20 cellular contexts compared by ENCODE assay signal in genomic region chr9:14342746-14343145, GRCh38. TPM values are rescaled to one million over a fixed set of nuclear protein-coding genes. Genes with fewer than 3 reads are reported as not detected.
"Had no signal": no experiment of that assay in that cellular context is flagged by ENCODE, and none has a peak within 500 bp of the region (broad histone marks: within the 10 kb centered on the region; RNA-seq: fewer than 3 reads in every experiment).

No MANE protein-coding gene starts in this region.

- H3K9me3 ChIP-seq: prostate gland, right atrium auricular region, uterus had no signal

- H3K36me3 ChIP-seq: brain microvascular endothelial cell, prostate gland, right atrium auricular region, uterus, WERI-Rb-1 had no signal

- DNase-seq: activated CD4-positive, alpha-beta T cell treated with anti-CD3 and anti-CD28 coated beads, Interleukin-2, amount 50 U/mL, for 1 hour; activated CD4-positive, CD25-positive, alpha-beta regulatory T cell treated with anti-CD3 and anti-CD28 coated beads, Interleukin-2, amount 50 U/mL, for 72 hours; activated CD8-positive, alpha-beta T cell treated with anti-CD3 and anti-CD28 coated beads, Interleukin-2, amount 10 ng/mL, durations not matched to agents 7 days and 5 days; activated gamma-delta T cell treated with Interleukin-2 at 50 U/mL for 16 hours; aorta; brain microvascular endothelial cell; cortex of kidney; foreskin keratinocyte; midbrain; natural killer cell; stimulated activated CD4-positive, alpha-beta T cell treated with anti-CD3 and anti-CD28 coated beads, Interleukin-1b, Interleukin-23, amount 100 ng/mL, for 48 hours; trophoblast cell; uterus; WERI-Rb-1 had no signal

- H3K4me1 ChIP-seq: foreskin keratinocyte, prostate gland, uterus had no signal

- H3K27me3 ChIP-seq: right atrium auricular region had no signal

- H3K27ac ChIP-seq: brain microvascular endothelial cell, foreskin keratinocyte, SK-N-MC, WERI-Rb-1 had no signal

- H3K4me3 ChIP-seq: prostate gland, right atrium auricular region, SK-N-MC, skin epidermis, uterus had no signal

RNA-seq across cellular contexts. Expression of gene NFIB, which starts 28.8 kb away (rescaled TPM):
- total RNA-seq: activated CD8-positive, alpha-beta T cell treated with anti-CD3 and anti-CD28 coated beads, Interleukin-2, amount 10 ng/mL, durations not matched to agents 7 days and 5 days; activated T-helper 1 cell treated with anti-CD3 and anti-CD28 coated beads, Interleukin-12 subunit alpha, Interleukin-12 subunit beta, Interleukin-2, Interleukin-4 antibody, amounts not matched to agents 30 ng/mL and 10 ng/mL and 1 ng/mL, durations not matched to agents 14 hours and 24 hours and 36 hours; T-helper 2 cell treated with Interferon-gamma antibody and Interleukin-4, amounts not matched to agents 100 ng/mL and 5 ng/mL, for 36 hours had no signal
